8 cellular contexts compared by ENCODE assay signal in genomic region chr20:17530716-17531536, GRCh38. TPM values are rescaled to one million over a fixed set of nuclear protein-coding genes. Genes with fewer than 3 reads are reported as not detected.
DNase-seq lines count a peak whose midpoint lies in the region; ATAC-seq and TF ChIP-seq lines count a peak whose summit lies in the region.

Gene BFSP1, minus strand, starts transcription at chr20:17531379. Its CDS starts 50 bp downstream, at chr20:17531329.

- H3K36me3 ChIP-seq in sigmoid colon = no peaks in the 10 kb centered on the region

- WGBS in sigmoid colon, 2 donors = 0 to 1% methylated on average over 106 of the region's 106 CpGs

- TF ChIP-seq POLR2A in sigmoid colon (IDR thresholded peaks at IDR 0.05) = no peak

- TF ChIP-seq CTCF in GM12865 (IDR thresholded peaks at IDR 0.05; ENCODE audit: insufficient read depth, low read depth, low read length, missing control alignments) = no peak
- TF ChIP-seq CTCF in astrocyte of the spinal cord (IDR thresholded peaks at IDR 0.05; ENCODE audit: low read depth, low read length) = no peak
- TF ChIP-seq CTCF in sigmoid colon (IDR thresholded peaks at IDR 0.05) = no peak

- no peaks in the 10 kb centered on the region for H3K27me3 ChIP-seq in sigmoid colon

- peaks cover 0 to 24% (median 13%) of the 10 kb centered on the region in 4 donors for H3K4me1 ChIP-seq in sigmoid colon

- DNase-seq in GM12865 (ENCODE audit: low read depth) = peak; percentile 60
- peak; percentile 76 for DNase-seq in M059J (ENCODE audit: low read depth)
- peak in 3 of 5 donors; percentile 11 to 68 (median 15) for DNase-seq in T-helper 1 cell
- DNase-seq in astrocyte of the spinal cord (ENCODE audit: low read depth, low spot score) = peak; percentile 56
- no peak for DNase-seq in sigmoid colon

- no peaks in the 10 kb centered on the region for H3K9me3 ChIP-seq in sigmoid colon

- in situ Hi-C loops in astrocyte of the spinal cord (cut with HindIII; ENCODE audit: low sequenced_read_pairs) = no loop called here

- TF ChIP-seq EP300 in sigmoid colon (IDR thresholded peaks at IDR 0.05) = no peak

- intact Hi-C loops in sigmoid colon (cut with DNase I) = loop anchor here (2.0 to 5.0 kb wide), 3 partner anchors 26 to 436 kb away; partner anchors contain the start of genes MGME1 and SNX5

- ATAC-seq in HG02642 (IDR thresholded peaks at IDR 0.05; ENCODE audit: poor library complexity, unreplicated experiment) = no peak
- ATAC-seq in HG02610 (IDR thresholded peaks at IDR 0.05; ENCODE audit: unreplicated experiment) = no peak

- peak within 1 kb of the TSS; percentile 77 to 92 (median 86) for H3K27ac ChIP-seq in sigmoid colon

- peak within 1 kb of the TSS; percentile 37 for H3K4me3 ChIP-seq in GM12865 (ENCODE audit: low read depth, low read length)
- H3K4me3 ChIP-seq in astrocyte of the spinal cord (ENCODE audit: low read depth, low read length) = peak within 1 kb of the TSS; percentile 43
- peak within 1 kb of the TSS; percentile 46 for H3K4me3 ChIP-seq in iPS-11a (ENCODE audit: low read depth, low read length)
- peak within 1 kb of the TSS; percentile 37 to 66 (median 62) for H3K4me3 ChIP-seq in sigmoid colon

RNA-seq across cellular contexts. Expression of gene BFSP1, which starts in this region (rescaled TPM):
- total RNA-seq in M059J (2014; rRNA removed; shearing (Covaris generic)) = 4.8 and 5.5 TPM in 2 replicates
- total RNA-seq in sigmoid colon = 1 to 10 TPM; 1.1 to 3.6 (median 1.5) TPM
- under 1 TPM in 2 of 3 donors, not detected in 1; 0.51 to 0.60 TPM for polyA plus RNA-seq in sigmoid colon
